13 cellular contexts compared by ENCODE assay signal in the genomic region with DNA sequence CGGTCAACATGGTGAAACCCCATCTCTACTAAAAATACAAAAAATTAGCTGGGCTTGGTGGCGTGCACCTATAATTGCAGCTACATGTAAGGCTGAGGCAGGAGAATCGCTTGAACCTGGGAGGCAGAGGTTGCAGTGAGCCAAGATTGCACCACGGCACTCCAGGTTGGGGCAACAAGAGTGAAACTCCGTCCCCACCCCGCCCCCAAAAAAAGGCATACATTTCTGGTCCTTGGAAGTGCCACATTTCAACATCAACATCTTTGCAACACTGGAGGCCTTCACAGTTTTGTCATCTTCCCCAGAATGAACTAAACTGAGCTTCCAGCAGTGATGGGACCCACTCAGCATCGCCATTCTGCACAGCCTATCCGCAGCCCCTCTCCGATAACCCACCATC. TPM values are rescaled to one million over a fixed set of nuclear protein-coding genes. Genes with fewer than 3 reads are reported as not detected.
DNase-seq lines count a peak whose midpoint lies in the region; ATAC-seq, FAIRE-seq and TF ChIP-seq lines count a peak whose summit lies in the region.
"Had no signal": no experiment of that assay in that cellular context is flagged by ENCODE, and none has a peak within 500 bp of the region (broad histone marks: within the 10 kb centered on the region; RNA-seq: fewer than 3 reads in every experiment).

No MANE protein-coding gene starts in this region.

- peaks cover 63 to 100% (median 96%) of the 10 kb centered on the region in 9 donors for H3K4me1 ChIP-seq in heart right ventricle
- peaks cover 88% of the 10 kb centered on the region for H3K4me1 ChIP-seq in vagina

- peaks cover 87% of the 10 kb centered on the region for H3K4me1 Mint-ChIP-seq in central memory CD8-positive, alpha-beta T cell
- peaks cover 82% of the 10 kb centered on the region for H3K4me1 Mint-ChIP-seq in nephron progenitor cell

- FAIRE-seq in urothelium cell line (lab: Jason Lieb, UNC): no peak
- FAIRE-seq: bronchial epithelial cell had no signal

- peaks cover 0 to 36% (median 0%) of the 10 kb centered on the region in 9 donors for H3K36me3 ChIP-seq in heart right ventricle
- peaks cover 0 to 15% of the 10 kb centered on the region in 2 donors for H3K36me3 ChIP-seq in vagina

- TF ChIP-seq POLR2A in vagina (IDR thresholded peaks at IDR 0.05): no peak

- H3K9me3 Mint-ChIP-seq in central memory CD8-positive, alpha-beta T cell: no peaks in the 10 kb centered on the region
- H3K9me3 Mint-ChIP-seq in nephron progenitor cell: no peaks in the 10 kb centered on the region
- H3K9me3 Mint-ChIP-seq: T-helper 2 cell treated with Interferon-gamma antibody and Interleukin-4, amounts not matched to agents 5 μg/mL and 100 μg/mL, for 36 hours had no signal

- intact Hi-C loops in heart right ventricle (cut with DNase I) (loop anchor here in 2 of 10 donors (2.0 to 5.0 kb wide), 3 partner anchors 33 to 65 kb away; a partner anchor contains a TSS), Right ventricle myocardium superior (cut with DNase I) (no loop called here), vagina (cut with DNase I) (no loop called here)

- ATAC-seq in heart right ventricle (no peak), Right ventricle myocardium superior (ENCODE audit: poor library complexity) (no peak)
- no peak for ATAC-seq in central memory CD8-positive, alpha-beta T cell (replicated peaks; ENCODE audit: extremely low read depth, poor library complexity, severe bottlenecking)

- DNase-seq in heart right ventricle: no peak
- DNase-seq in Right ventricle myocardium superior: no peak
- no peak for DNase-seq in central memory CD8-positive, alpha-beta T cell (ENCODE audit: low spot score in 2 of 2)
- no peak for DNase-seq in nephron progenitor cell
- DNase-seq in vagina (ENCODE audit: extremely low spot score in 2 of 2): no peak
- no peak for DNase-seq in urothelium cell line (ENCODE audit: low spot score)
- DNase-seq in NCI-H510A (lab: John Stamatoyannopoulos, UW): no peak
- DNase-seq in ureter (ENCODE audit: low spot score): no peak
- DNase-seq: AML-193, GF-D8, islet precursor cell had no signal

- TF ChIP-seq CTCF in heart right ventricle (IDR thresholded peaks at IDR 0.05) (no peak), nephron progenitor cell (IDR thresholded peaks at IDR 0.05) (no peak), vagina (IDR thresholded peaks at IDR 0.05) (no peak)

- H3K4me3 ChIP-seq in heart right ventricle (no peak overlapping the region), vagina (no peak overlapping the region)

- peak overlapping the region; percentile 97 for H3K27ac Mint-ChIP-seq in central memory CD8-positive, alpha-beta T cell (ENCODE audit: low read depth)
- H3K27ac Mint-ChIP-seq in nephron progenitor cell: peak overlapping the region; percentile 70
- H3K27ac Mint-ChIP-seq: T-helper 2 cell treated with Interferon-gamma antibody and Interleukin-4, amounts not matched to agents 5 μg/mL and 100 μg/mL, for 36 hours had no signal

- no peaks in the 10 kb centered on the region for H3K27me3 ChIP-seq in heart right ventricle
- H3K27me3 ChIP-seq in vagina: no peaks in the 10 kb centered on the region

- peaks cover 28% of the 10 kb centered on the region for H3K36me3 Mint-ChIP-seq in central memory CD8-positive, alpha-beta T cell (ENCODE audit: insufficient read depth)
- peaks cover 24% of the 10 kb centered on the region for H3K36me3 Mint-ChIP-seq in nephron progenitor cell (ENCODE audit: low read depth)

- no peaks in the 10 kb centered on the region for H3K27me3 Mint-ChIP-seq in central memory CD8-positive, alpha-beta T cell
- H3K27me3 Mint-ChIP-seq in nephron progenitor cell (ENCODE audit: low read depth, poor library complexity): no peaks in the 10 kb centered on the region

- no peaks in the 10 kb centered on the region for H3K9me3 ChIP-seq in heart right ventricle
- H3K9me3 ChIP-seq in vagina: no peaks in the 10 kb centered on the region

- peak overlapping the region in 8 of 10 donors; percentile 74 to 98 (median 91) for H3K27ac ChIP-seq in heart right ventricle
- H3K27ac ChIP-seq in vagina: peak overlapping the region; percentile 81

- 90 to 94% methylated on average over 9 of the region's 9 CpGs for WGBS in heart right ventricle, 2 donors

- peak overlapping the region; percentile 62 for H3K4me3 Mint-ChIP-seq in central memory CD8-positive, alpha-beta T cell
- H3K4me3 Mint-ChIP-seq in nephron progenitor cell: no peak overlapping the region
- H3K4me3 Mint-ChIP-seq: T-helper 2 cell treated with Interferon-gamma antibody and Interleukin-4, amounts not matched to agents 5 μg/mL and 100 μg/mL, for 36 hours had no signal

RNA-seq across cellular contexts. Expression of a gene that starts 36.6 kb away (rescaled TPM):
- total RNA-seq in heart right ventricle (10 to 100 TPM; 19.0 to 42.9 (median 31.3) TPM), Right ventricle myocardium superior (38.1 TPM), vagina (35.1 TPM), ureter (38.8 TPM)
- polyA plus RNA-seq in heart right ventricle: 10 to 100 TPM; 11.6 to 25.5 TPM
